In genomic region chr4:6287017-6287788, GRCh38 we compare ENCODE assay signal across 18 cellular contexts. TPM values are rescaled to one million over a fixed set of nuclear protein-coding genes. Genes with fewer than 3 reads are reported as not detected.
DNase-seq lines count a peak whose midpoint lies in the region; ATAC-seq, FAIRE-seq and TF ChIP-seq lines count a peak whose summit lies in the region.
"Had no signal": no experiment of that assay in that cellular context is flagged by ENCODE, and none has a peak within 500 bp of the region (broad histone marks: within the 10 kb centered on the region; RNA-seq: fewer than 3 reads in every experiment).

No MANE protein-coding gene starts in this region.

- no peaks in the 10 kb centered on the region for H3K79me2 ChIP-seq in K562 (ENCODE audit: control insufficient read depth, insufficient read depth, low read length)

- TF ChIP-seq CTCF in HEK293 (tag by site-specific recombination; IDR thresholded peaks at IDR 0.05) (no peak), K562 (IDR thresholded peaks at IDR 0.05 in 2 of 3, conservative IDR thresholded peaks at IDR 0.05 in 1 of 3; ENCODE audit: insufficient read depth in 2 of 3, low read depth in 1 of 3, low read length in 3 of 3) (no peak), thyroid gland (IDR thresholded peaks at IDR 0.05) (no peak)

- in situ Hi-C loops in K562 (cut with MboI) = no loop called here

- H3K9ac ChIP-seq in K562 (ENCODE audit: insufficient read depth in 1 of 2, low read depth in 2 of 2, low read length in 2 of 2) = no peak overlapping the region

- no peak overlapping the region for H2AFZ ChIP-seq in K562 (ENCODE audit: low read depth, low read length)

- no peaks in the 10 kb centered on the region for H3K4me1 ChIP-seq in HEK293 (ENCODE audit: control insufficient read depth, insufficient read depth, low read length)
- H3K4me1 ChIP-seq in K562 (replicated peaks in 1 of 2; ENCODE audit: control insufficient read depth in 2 of 2, insufficient read depth in 2 of 2, low read length in 2 of 2) = no peaks in the 10 kb centered on the region; a peak in 1 of 5 replicates
- peaks cover 3 to 10% of the 10 kb centered on the region in 2 donors for H3K4me1 ChIP-seq in thyroid gland
- H3K4me1 ChIP-seq: HAP-1 had no signal

- intact Hi-C loops in Right ventricle myocardium superior (cut with DNase I) = no loop called here
- intact Hi-C loops in left cardiac atrium (cut with DNase I) = no loop called here
- intact Hi-C loops in K562 (cut with micrococcal nuclease) = no loop called here
- intact Hi-C loops in thyroid gland (cut with DNase I) = no loop called here
- intact Hi-C loops in sciatic nerve (cut with DNase I) = no loop called here

- H3K36me3 ChIP-seq in HEK293 (ENCODE audit: control insufficient read depth in 2 of 2, insufficient read depth in 1 of 2, low read length in 2 of 2) (peaks cover 0 to 62% of the 10 kb centered on the region in 2 experiments; a peak in 1 of 3 replicates), K562 (ENCODE audit: control insufficient read depth, insufficient read depth, low read length) (no peaks in the 10 kb centered on the region), thyroid gland (peaks cover 52 to 55% of the 10 kb centered on the region in 2 donors)
- H3K36me3 ChIP-seq: HAP-1 had no signal

- no peak for DNase-seq in Right ventricle myocardium superior
- no peak for DNase-seq in left cardiac atrium
- DNase-seq in K562 (ENCODE audit: extremely low read depth in 1 of 4, low spot score in 3 of 4) = no peak
- DNase-seq in thyroid gland = peak; percentile 79 to 87
- no peak for DNase-seq in sciatic nerve (ENCODE audit: low spot score)
- DNase-seq: C1 segment of cervical spinal cord; Calu3; CD4-positive, alpha-beta memory T cell; COR-L47; DMS53; DMS79 treated with DMSO at 0.1 percent for 48 hours; GF-D8; GOT3 had no signal

- FAIRE-seq in K562 (lab: Jason Lieb, UNC) = no peak
- FAIRE-seq: GM12891, GM18507, H54 had no signal

- under 1% methylated on average over 14 of the region's 16 CpGs for WGBS in K562 (ENCODE audit: insufficient coverage, low coverage, missing lambda C conversion rate)
- WGBS in thyroid gland, 2 donors = 79 to 90% methylated on average over 13 to 16 of the region's 16 CpGs

- H3K9me1 ChIP-seq in K562 (ENCODE audit: control insufficient read depth, insufficient read depth, low read length) = peaks cover 3% of the 10 kb centered on the region

- H3K27ac ChIP-seq in HEK293 (ENCODE audit: extremely low read depth, low read depth, low read length) (no peak overlapping the region), K562 (ENCODE audit: extremely low read depth, low read depth, low read length) (no peak overlapping the region), thyroid gland (peak overlapping the region; percentile 5 to 24 (median 13))

- H4K20me1 ChIP-seq in K562 (replicated peaks; ENCODE audit: control insufficient read depth, insufficient read depth, low read length) = peaks cover 11% of the 10 kb centered on the region; the same call in 1 of the 2 replicates

- H3K27me3 ChIP-seq in K562 (ENCODE audit: control insufficient read depth in 2 of 2, insufficient read depth in 2 of 2, low read length in 2 of 2) (peaks cover 0 to 28% of the 10 kb centered on the region in 2 experiments; a peak in 2 of 5 replicates), thyroid gland (no peaks in the 10 kb centered on the region)

- no peak overlapping the region for H3K4me2 ChIP-seq in K562 (ENCODE audit: insufficient read depth, low read length)

- CTCF ChIA-PET in HEK293 (lab: Yijun Ruan, JAX) (no interaction called here), K562 (lab: Yijun Ruan, JAX; ENCODE audit: low intra/inter-chr PET ratio) (interaction anchor here (0.7 kb wide), 1 partner anchor 734 kb away, joined by 3 read pairs; no protein-coding TSS in a partner anchor)

- peak; percentile 47 for ATAC-seq in Right ventricle myocardium superior (ENCODE audit: poor library complexity)
- no peak for ATAC-seq in left cardiac atrium
- ATAC-seq in K562 = no peak
- no peak for ATAC-seq in sciatic nerve

- POLR2A ChIA-PET in HEK293 (lab: Yijun Ruan, JAX) = no interaction called here
- POLR2A ChIA-PET in K562 (lab: Yijun Ruan, JAX) = no interaction called here

- TF ChIP-seq EP300 in K562 (IDR thresholded peaks at IDR 0.05; ENCODE audit: low read length) = no peak

- no peaks in the 10 kb centered on the region for H3K9me3 ChIP-seq in HEK293 (ENCODE audit: control insufficient read depth, insufficient read depth, low read depth, low read length)
- H3K9me3 ChIP-seq in K562 (replicated peaks; ENCODE audit: control insufficient read depth, insufficient read depth, low read depth, low read length) = no peaks in the 10 kb centered on the region
- H3K9me3 ChIP-seq in thyroid gland = no peaks in the 10 kb centered on the region
- H3K9me3 ChIP-seq: HAP-1 had no signal

- no peak for TF ChIP-seq RAD21 in K562 (CRISPR knock-in tag; conservative IDR thresholded peaks at IDR 0.05 in 1 of 2, IDR thresholded peaks at IDR 0.05 in 1 of 2)

- no peak for TF ChIP-seq POLR2A in K562 (conservative IDR thresholded peaks at IDR 0.05)
- no peak for TF ChIP-seq POLR2A in thyroid gland (IDR thresholded peaks at IDR 0.05)

- H3K4me3 ChIP-seq in HEK293 (ENCODE audit: low read depth, low read length) (no peak overlapping the region), K562 (no peak overlapping the region), thyroid gland (replicated peaks in 1 of 3) (no peak overlapping the region)
- H3K4me3 ChIP-seq: HAP-1 had no signal

- BruUV-seq in K562 (replicated peaks; lab: Mats Ljungman, UMichigan) = no TSS peak

TF ChIP-seq in HEK293, 187 proteins besides CTCF, POLR2A, EP300 and RAD21 (continues in another document):
- 0 out of 2 replicates have a peak, but pooled peaks have one; percentile 42 for TF ChIP-seq ZNF239 (tag by site-specific recombination; IDR thresholded peaks at IDR 0.05)
- TF ChIP-seq ZNF48 (tag by site-specific recombination; IDR thresholded peaks at IDR 0.05) = no peak

TF ChIP-seq in K562, 482 proteins besides CTCF, POLR2A, EP300 and RAD21:
- TF ChIP-seq ZFP36 (IDR thresholded peaks at IDR 0.05; ENCODE audit: low read depth, low read length, partially characterized antibody) (peak; percentile 46), EWSR1 (IDR thresholded peaks at IDR 0.05; ENCODE audit: borderline replicate concordance, low read depth, partially characterized antibody) (no peak), TCF7 (IDR thresholded peaks at IDR 0.05; ENCODE audit: borderline replicate concordance) (no peak), MLLT1 (IDR thresholded peaks at IDR 0.05) (no peak)

RNA-seq across cellular contexts. Expression of gene WFS1, which starts 17.6 kb away (rescaled TPM):
- total RNA-seq in Right ventricle myocardium superior (81.7 TPM), left cardiac atrium (10 to 100 TPM; 66.0 to 68.0 TPM), K562 (2014; rRNA removed) (0.82 TPM in 1 of 2 replicates, not detected in the other), K562 (2014; rRNA removed; fragmentation: Illumina TruSeq; extraction: Trizol) (not detected in 2 replicates), K562 (2015; rRNA removed; fragmentation: Illumina TruSeq; extraction: Trizol) (0.04 TPM in 1 of 2 replicates, not detected in the other), K562 (2021) (0.27 and 0.29 TPM in 2 replicates), thyroid gland (100 to 1,000 TPM; 124 to 174 (median 132) TPM), sciatic nerve (39.2 TPM)
- total RNA-seq in K562 (2011; cell fraction: chromatin; rRNA removed; ENCODE audit: low replicate concordance) = 0.42 TPM in 1 of 2 replicates, not detected in the other
- total RNA-seq in K562 (2011; cell fraction: nucleolus; rRNA removed) = 0.33 TPM in 1 of 2 replicates, not detected in the other
- total RNA-seq in K562 (2011; cell fraction: nucleoplasm; rRNA removed) = 0.44 TPM in 1 of 2 replicates, not detected in the other
- polyA plus RNA-seq in K562 (2011; rRNA removed) (0.01 and 0.03 TPM in 2 replicates), K562 (2014; fragmentation: Illumina TruSeq; extraction: Trizol) (0.03 and 0.12 TPM in 2 replicates), K562 (2014; fragmentation: Nextera tagmentation; extraction: Ambion mirVana) (not detected), K562 (2014; rRNA removed) (not detected in 2 replicates)
- polyA plus RNA-seq in K562 (2011; cell fraction: cytosol; rRNA removed) = 0.01 TPM in 1 of 2 replicates, not detected in the other
- polyA plus RNA-seq in K562 (2011; cell fraction: nucleus; rRNA removed) = 0.17 TPM in 1 of 2 replicates, not detected in the other
- 0.26 and 0.62 TPM in 2 replicates for polyA plus RNA-seq in K562 (2012)
- polyA minus RNA-seq in K562 (2011; rRNA and poly(A)+ RNA removed) = not detected in 2 replicates
- polyA minus RNA-seq in K562 (2011; cell fraction: cytosol; rRNA and poly(A)+ RNA removed) = not detected in 2 replicates
- 0.13 TPM in 1 of 2 replicates, not detected in the other for polyA minus RNA-seq in K562 (2011; cell fraction: nucleus; rRNA and poly(A)+ RNA removed)

Comparison
In these comparisons a context has a peak if more than half of its experiments do, and no peak if none do; other contexts are left out.
1. DNase-seq: peak in thyroid gland (2 of 2); none in Right ventricle myocardium superior (single experiment), left cardiac atrium (single experiment), K562 (0 of 4) and sciatic nerve (single experiment).
2. H3K27ac ChIP-seq: peak in thyroid gland (3 of 3); none in HEK293 (single experiment) and K562 (single experiment).
3. RNA of gene WFS1, which starts 17.6 kb away (total RNA-seq): 124 to 174 TPM in thyroid gland, 81.7 TPM in Right ventricle myocardium superior (single experiment), 66.0 to 68.0 TPM in left cardiac atrium and 39.2 TPM in sciatic nerve (single experiment); 0.04 to 0.82 TPM in K562; every median in the first group is over 10 times any median in the second.